ENCODE assay signal across 17 cellular contexts in the genomic region with DNA sequence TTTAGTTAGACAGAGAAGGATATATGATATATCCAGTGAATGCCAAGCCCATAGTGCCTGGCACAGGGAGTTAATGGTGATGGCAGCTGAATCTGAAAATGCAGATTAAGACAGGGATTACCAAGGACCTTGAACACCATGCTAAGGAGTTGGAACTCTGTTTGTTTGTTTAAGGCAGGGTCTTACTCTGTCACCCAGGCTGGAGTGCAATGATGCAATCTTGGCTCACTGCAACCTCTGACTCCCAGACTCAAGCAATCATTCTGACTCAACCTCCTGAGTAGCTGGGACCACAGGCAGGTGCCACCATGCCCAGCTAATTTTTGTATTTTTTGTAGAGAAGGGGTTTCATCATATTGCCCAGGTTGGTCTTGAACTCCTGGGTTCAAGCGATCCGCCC. TPM values are rescaled to one million over a fixed set of nuclear protein-coding genes. Genes with fewer than 3 reads are reported as not detected.
DNase-seq lines count a peak whose midpoint lies in the region; TF ChIP-seq lines count a peak whose summit lies in the region.
"Had no signal": no experiment of that assay in that cellular context is flagged by ENCODE, and none has a peak within 500 bp of the region (broad histone marks: within the 10 kb centered on the region; RNA-seq: fewer than 3 reads in every experiment).

No MANE protein-coding gene starts in this region.

- peaks cover 15% of the 10 kb centered on the region for H3K4me1 ChIP-seq in mammary epithelial cell (ENCODE audit: insufficient read depth, low read length)
- peaks cover 0 to 70% (median 35%) of the 10 kb centered on the region in 4 donors for H3K4me1 ChIP-seq in liver (ENCODE audit: control insufficient read depth in 4 of 4, insufficient read depth in 4 of 4, low read length in 3 of 4)
- H3K4me1 ChIP-seq: SJCRH30 had no signal

- no TSS peak for BruUV-seq in mammary epithelial cell (replicated peaks; lab: Mats Ljungman, UMichigan)

- H3K9me3 ChIP-seq in mammary epithelial cell (replicated peaks; ENCODE audit: insufficient read depth, low read length) (peaks cover 5% of the 10 kb centered on the region), liver (ENCODE audit: control insufficient read depth in 4 of 4, low read length in 3 of 4) (peaks cover 0 to 4% (median 0%) of the 10 kb centered on the region in 4 donors)
- H3K9me3 ChIP-seq: BE2C had no signal

- intact Hi-C loops in mammary epithelial cell (cut with micrococcal nuclease) = no loop called here

- no peak overlapping the region for H3K27ac ChIP-seq in mammary epithelial cell (ENCODE audit: insufficient read depth, low read depth, low read length)
- H3K27ac ChIP-seq in liver (ENCODE audit: low read depth in 1 of 2, low read length in 2 of 2) = peak overlapping the region; percentile 39 to 81
- H3K27ac ChIP-seq: RWPE1, SJCRH30 had no signal

- H3K4me3 ChIP-seq in mammary epithelial cell (replicated peaks in 1 of 3; ENCODE audit: insufficient read depth in 1 of 3, low read depth in 2 of 3, low read length in 3 of 3) = no peak overlapping the region
- H3K4me3 ChIP-seq in liver (ENCODE audit: low read depth in 1 of 3, low read length in 3 of 3) = peak overlapping the region; percentile 24 to 70 (median 70)
- H3K4me3 ChIP-seq: SJCRH30 had no signal

- no CpG with 5 or more reads among the region's 2 CpGs for WGBS in mammary epithelial cell (ENCODE audit: low coverage, missing lambda C conversion rate)
- 50% methylated on average over 2 of the region's 2 CpGs for WGBS in liver

- H3K9ac ChIP-seq in mammary epithelial cell (ENCODE audit: insufficient read depth, low read length) (no peak overlapping the region), liver (ENCODE audit: low read depth in 1 of 2, low read length in 2 of 2) (peak overlapping the region in 1 of 2 donors; percentile 19)

- H3K4me2 ChIP-seq in mammary epithelial cell (ENCODE audit: insufficient read depth, low read depth, low read length) = no peak overlapping the region

- TF ChIP-seq RAD21 in liver (IDR thresholded peaks at IDR 0.05) = no peak

- no peaks in the 10 kb centered on the region for H4K20me1 ChIP-seq in mammary epithelial cell (ENCODE audit: insufficient read depth, low read length)

- dilution Hi-C loops in mammary epithelial cell (cut with HindIII; ENCODE audit: low sequenced_read_pairs) = no loop called here

- H3K36me3 ChIP-seq in mammary epithelial cell (ENCODE audit: insufficient read depth, low read length) (no peaks in the 10 kb centered on the region), liver (ENCODE audit: control insufficient read depth in 4 of 4, insufficient read depth in 3 of 4, low read depth in 1 of 4, low read length in 3 of 4) (peaks cover 0 to 2% (median 0%) of the 10 kb centered on the region in 4 donors)
- H3K36me3 ChIP-seq: BE2C, SJCRH30 had no signal

- TF ChIP-seq CTCF in mammary epithelial cell (conservative IDR thresholded peaks at IDR 0.05 in 1 of 2, IDR thresholded peaks at IDR 0.05 in 1 of 2; ENCODE audit: extremely low read depth in 1 of 2, insufficient read depth in 1 of 2, low read depth in 1 of 2, low read length in 2 of 2) (no peak), liver (IDR thresholded peaks at IDR 0.05; ENCODE audit: low read depth, low read length, missing input control) (no peak)

- H3K27me3 ChIP-seq in mammary epithelial cell (ENCODE audit: insufficient read depth, low read length) (no peaks in the 10 kb centered on the region), liver (ENCODE audit: control insufficient read depth in 4 of 4, insufficient read depth in 4 of 4, low read length in 3 of 4) (no peaks in the 10 kb centered on the region)
- H3K27me3 ChIP-seq: BE2C, SJCRH30 had no signal

- in situ Hi-C loops in mammary epithelial cell (cut with MboI; ENCODE audit: low sequenced_read_pairs in 2 of 2) = no loop called here

- H2AFZ ChIP-seq in mammary epithelial cell (ENCODE audit: low read depth, low read length) = no peak overlapping the region

- DNase-seq in HT1080 (ENCODE audit: low read depth) (peak; percentile 66), MV-4-11 (lab: John Stamatoyannopoulos, UW) (peak; percentile 1), mammary epithelial cell (peak; percentile 30), OCI-M2 (lab: John Stamatoyannopoulos, UW; ENCODE audit: unreplicated experiment) (no peak), pons (ENCODE audit: low spot score) (no peak), NCI-H446 (lab: John Stamatoyannopoulos, UW) (no peak)
- DNase-seq: CD4-positive, alpha-beta memory T cell; DND-41; GOT3; Karpas-422; NCI-H1048; NCI-H1694; NCI-H510A; SJCRH30 had no signal

- CTCF ChIA-PET in mammary epithelial cell (lab: Charles Lee; ENCODE audit: low non-redundant PET) = interaction anchor here (0.7 kb wide), 1 partner anchor 76 kb away, joined by 3 read pairs; the partner anchor contains the start of gene CREB3L2

- H3K79me2 ChIP-seq in mammary epithelial cell (ENCODE audit: insufficient read depth, low read length) = no peaks in the 10 kb centered on the region

TF ChIP-seq in liver, 16 proteins besides CTCF, POLR2A, EP300 and RAD21:
- TF ChIP-seq GABPA (IDR thresholded peaks at IDR 0.05 in 1 of 2, conservative IDR thresholded peaks at IDR 0.05 in 1 of 2) (no peak), YY1 (IDR thresholded peaks at IDR 0.05) (peak; percentile 1), RXRA (IDR thresholded peaks at IDR 0.05) (peak; percentile 26 to 57), JUND (IDR thresholded peaks at IDR 0.05) (peak; percentile 35 to 45), ATF3 (IDR thresholded peaks at IDR 0.05) (peak; percentile 85), HNF4A (conservative IDR thresholded peaks at IDR 0.05) (peak; percentile 54 to 76)
- TF ChIP-seq, protein P1, sequence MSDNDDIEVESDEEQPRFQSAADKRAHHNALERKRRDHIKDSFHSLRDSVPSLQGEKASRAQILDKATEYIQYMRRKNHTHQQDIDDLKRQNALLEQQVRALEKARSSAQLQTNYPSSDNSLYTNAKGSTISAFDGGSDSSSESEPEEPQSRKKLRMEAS (IDR thresholded peaks at IDR 0.05) = no peak
TF ChIP-seq in liver: peak in this region for 5.

RNA-seq across cellular contexts. Expression of gene AKR1D1, which starts 1.6 kb away (rescaled TPM):
- not detected in 2 replicates for total RNA-seq in HT1080 (2014; rRNA removed; shearing (Covaris generic))
- polyA plus RNA-seq in HT1080 (2015; cell fraction: cytosol; rRNA removed) = not detected in 2 replicates
- not detected in 2 replicates for polyA plus RNA-seq in HT1080 (2015; cell fraction: nucleus; rRNA removed)
- not detected for total RNA-seq in mammary epithelial cell
- not detected for polyA plus RNA-seq in mammary epithelial cell
- not detected for polyA minus RNA-seq in mammary epithelial cell
- 10 to 100 TPM; 19.5 to 93.9 TPM for total RNA-seq in liver
- 10 to 100 TPM; 18.6 to 44.4 TPM for polyA plus RNA-seq in liver
- total RNA-seq: CD4-positive, alpha-beta memory T cell; SJCRH30 had no signal
- polyA plus RNA-seq: CD4-positive, alpha-beta memory T cell had no signal

Comparison
In these comparisons a context has a peak if more than half of its experiments do, and no peak if none do; other contexts are left out.
1. DNase-seq: peak in HT1080 (single experiment), MV-4-11 (single experiment) and mammary epithelial cell (single experiment); none in OCI-M2 (single experiment), pons (single experiment) and NCI-H446 (0 of 2).
2. H3K4me3 ChIP-seq: peak in liver (3 of 3); none in mammary epithelial cell (0 of 3).
3. RNA of gene AKR1D1, which starts 1.6 kb away (total RNA-seq): 19.5 to 93.9 TPM in liver; not detected in mammary epithelial cell and not detected in HT1080; every median in the first group is over 10 times any median in the second.